ENCODE assay signal across 17 cellular contexts in genomic region chr17:74682442-74683190, GRCh38.
"Had no signal": no experiment of that assay in that cellular context is flagged by ENCODE, and none has a peak within 500 bp of the region (broad histone marks: within the 10 kb centered on the region; RNA-seq: fewer than 3 reads in every experiment).

No MANE protein-coding gene starts in this region.

- ATAC-seq: activated CD4-positive, CD25-positive, alpha-beta regulatory T cell treated with anti-CD3 and anti-CD28 coated beads, Interleukin-2, amount 50 U/mL, for 24 hours; activated CD8-positive, alpha-beta T cell treated with anti-CD3 and anti-CD28 coated beads, Interleukin-2, amount 10 ng/mL, durations not matched to agents 7 days and 5 days; activated naive CD4-positive, alpha-beta T cell treated with anti-CD3 and anti-CD28 coated beads, Interleukin-2, amount 50 U/mL, for 72 hours; effector memory CD8-positive, alpha-beta T cell; mucosa of descending colon had no signal

- H3K36me3 Mint-ChIP-seq: activated naive CD4-positive, alpha-beta T cell treated with anti-CD3 and anti-CD28 coated beads, Interleukin-2, amount 50 U/mL, for 72 hours; memory B cell; neural progenitor cell had no signal

- DNase-seq: activated CD4-positive, alpha-beta T cell treated with anti-CD3 and anti-CD28 coated beads, Interleukin-2, amount 10 ng/mL, durations not matched to agents 7 days and 5 days; activated CD8-positive, alpha-beta T cell treated with anti-CD3 and anti-CD28 coated beads, Interleukin-2, amount 10 ng/mL, durations not matched to agents 7 days and 5 days; activated gamma-delta T cell treated with Interleukin-2 at 50 U/mL for 16 hours; activated T-cell treated with anti-CD3 and anti-CD28 coated beads, Interleukin-2, amount 50 U/mL, for 48 hours; adrenal gland; effector memory CD8-positive, alpha-beta T cell; esophagus squamous epithelium; mucosa of descending colon; naive B cell; T-helper 9 cell; uterus had no signal

- H3K4me3 Mint-ChIP-seq: activated CD4-positive, alpha-beta T cell treated with anti-CD3 and anti-CD28 coated beads, Interleukin-2, amount 10 ng/mL, durations not matched to agents 7 days and 5 days; activated CD8-positive, alpha-beta T cell treated with anti-CD3 and anti-CD28 coated beads, Interleukin-2, amount 10 ng/mL, durations not matched to agents 7 days and 5 days; effector memory CD8-positive, alpha-beta T cell; memory B cell; neural progenitor cell; stimulated activated naive CD8-positive, alpha-beta T cell treated with anti-CD3 and anti-CD28 coated beads, Interleukin-15, Interleukin-2, amounts not matched to agents 100 ng/mL and 50 ng/mL, for 24 hours had no signal

- H3K4me1 Mint-ChIP-seq: neural progenitor cell had no signal

- FAIRE-seq: astrocyte had no signal

- H3K27ac Mint-ChIP-seq: activated CD4-positive, alpha-beta T cell treated with anti-CD3 and anti-CD28 coated beads, Interleukin-2, amount 10 ng/mL, durations not matched to agents 7 days and 5 days; activated CD8-positive, alpha-beta T cell treated with anti-CD3 and anti-CD28 coated beads, Interleukin-2, amount 10 ng/mL, durations not matched to agents 7 days and 5 days; activated naive CD4-positive, alpha-beta T cell treated with anti-CD3 and anti-CD28 coated beads, Interleukin-2, amount 50 U/mL, for 72 hours; effector memory CD8-positive, alpha-beta T cell; memory B cell; neural progenitor cell; stimulated activated naive CD8-positive, alpha-beta T cell treated with anti-CD3 and anti-CD28 coated beads, Interleukin-15, Interleukin-2, amounts not matched to agents 100 ng/mL and 50 ng/mL, for 24 hours had no signal

- H3K9me3 Mint-ChIP-seq: activated CD4-positive, alpha-beta T cell treated with anti-CD3 and anti-CD28 coated beads, Interleukin-2, amount 10 ng/mL, durations not matched to agents 7 days and 5 days; activated naive CD4-positive, alpha-beta T cell treated with anti-CD3 and anti-CD28 coated beads, Interleukin-2, amount 50 U/mL, for 72 hours; effector memory CD8-positive, alpha-beta T cell; memory B cell; neural progenitor cell; stimulated activated naive CD8-positive, alpha-beta T cell treated with anti-CD3 and anti-CD28 coated beads, Interleukin-15, Interleukin-2, amounts not matched to agents 100 ng/mL and 50 ng/mL, for 24 hours had no signal
